Comparison of ENCODE assay signal across 1 cellular context in genomic region chr6:89081423-89082322, GRCh38.
A peak's percentile ranks its signal among the peaks of the same experiment; 100 is the strongest.
TF ChIP-seq lines count a peak whose summit lies in the region.

No MANE protein-coding gene starts in this region.

TF ChIP-seq in HepG2, 621 proteins besides CTCF, POLR2A, EP300 and RAD21 (continued from another document and continues in another):
- TF ChIP-seq ZSCAN21 (CRISPR knock-in tag; IDR thresholded peaks at IDR 0.05; ENCODE audit: borderline replicate concordance), result peak; percentile 68; the same call in 1 of the 2 replicates
- TF ChIP-seq TCF7 (IDR thresholded peaks at IDR 0.05; ENCODE audit: low read depth), result no peak
- TF ChIP-seq ZNF251 (CRISPR knock-in tag; IDR thresholded peaks at IDR 0.05), result no peak
- peak; percentile 18; the same call in 1 of the 2 replicates for TF ChIP-seq ZNF556 (CRISPR knock-in tag; IDR thresholded peaks at IDR 0.05; ENCODE audit: borderline replicate concordance)
- TF ChIP-seq ZNF644 (CRISPR knock-in tag; IDR thresholded peaks at IDR 0.05; ENCODE audit: low read depth), result no peak
- 0 out of 2 replicates have a peak, but pooled peaks have one; percentile 69 for TF ChIP-seq ZNF674 (CRISPR knock-in tag; IDR thresholded peaks at IDR 0.05; ENCODE audit: low read depth)
- no peak for TF ChIP-seq TRAFD1 (CRISPR knock-in tag; IDR thresholded peaks at IDR 0.05; ENCODE audit: borderline replicate concordance)
- TF ChIP-seq ZBTB3 (CRISPR knock-in tag; IDR thresholded peaks at IDR 0.05; ENCODE audit: borderline replicate concordance, low read depth), result peak; percentile 34; the same call in 1 of the 2 replicates
- no peak for TF ChIP-seq ZKSCAN1 (IDR thresholded peaks at IDR 0.05; ENCODE audit: low read length)
- no peak for TF ChIP-seq ZNF432 (CRISPR knock-in tag; IDR thresholded peaks at IDR 0.05; ENCODE audit: borderline replicate concordance)
- TF ChIP-seq HOXA7 (CRISPR knock-in tag; IDR thresholded peaks at IDR 0.05), result no peak
- TF ChIP-seq ZNF280B (CRISPR knock-in tag; IDR thresholded peaks at IDR 0.05; ENCODE audit: borderline replicate concordance), result 0 out of 2 replicates have a peak, but pooled peaks have one; percentile 33
- no peak for TF ChIP-seq CHD2 (IDR thresholded peaks at IDR 0.05; ENCODE audit: low read depth, low read length)
- TF ChIP-seq ZNF720 (CRISPR knock-in tag; IDR thresholded peaks at IDR 0.05), result no peak
- TF ChIP-seq MAF1 (CRISPR knock-in tag; IDR thresholded peaks at IDR 0.05; ENCODE audit: borderline replicate concordance), result peak; percentile 77; the same call in 1 of the 2 replicates
- no peak for TF ChIP-seq PRDM15 (CRISPR knock-in tag; IDR thresholded peaks at IDR 0.05)
- TF ChIP-seq REXO4 (CRISPR knock-in tag; IDR thresholded peaks at IDR 0.05; ENCODE audit: borderline replicate concordance), result peak; percentile 75; the same call in 1 of the 2 replicates
- no peak for TF ChIP-seq ZNF563 (CRISPR knock-in tag; IDR thresholded peaks at IDR 0.05)
- peak; percentile 59; the same call in 1 of the 2 replicates for TF ChIP-seq NFIC (IDR thresholded peaks at IDR 0.05; ENCODE audit: low read length)
- no peak; the same call in 1 of the 2 replicates for TF ChIP-seq MEIS2 (CRISPR knock-in tag; IDR thresholded peaks at IDR 0.05)
- TF ChIP-seq NCOA5 (CRISPR knock-in tag; IDR thresholded peaks at IDR 0.05), result no peak
- no peak for TF ChIP-seq ZNF24 (IDR thresholded peaks at IDR 0.05)
- no peak for TF ChIP-seq ZFAT (CRISPR knock-in tag; conservative IDR thresholded peaks at IDR 0.05)
- TF ChIP-seq ZSCAN22 (CRISPR knock-in tag; IDR thresholded peaks at IDR 0.05), result no peak
- TF ChIP-seq ZNF777 (CRISPR knock-in tag; IDR thresholded peaks at IDR 0.05), result no peak; the same call in 1 of the 2 replicates
- TF ChIP-seq ZNF879 (CRISPR knock-in tag; IDR thresholded peaks at IDR 0.05), result no peak; the same call in 1 of the 2 replicates
- TF ChIP-seq ZMYM3 (CRISPR knock-in tag; IDR thresholded peaks at IDR 0.05), result no peak
- TF ChIP-seq ZSCAN9 (CRISPR knock-in tag; IDR thresholded peaks at IDR 0.05; ENCODE audit: borderline replicate concordance), result 0 out of 2 replicates have a peak, but pooled peaks have one; percentile 74
- peak in 1 of 2 experiments; percentile 69; a peak in 1 of 4 replicates for TF ChIP-seq ATF4 (CRISPR knock-in tag; IDR thresholded peaks at IDR 0.05)
- peak; percentile 63; the same call in 1 of the 2 replicates for TF ChIP-seq ZNF878 (CRISPR knock-in tag; IDR thresholded peaks at IDR 0.05)
- peak; percentile 90 for TF ChIP-seq SALL1 (CRISPR knock-in tag; IDR thresholded peaks at IDR 0.05)
- peak; percentile 60; the same call in 1 of the 2 replicates for TF ChIP-seq ZNF598 (CRISPR knock-in tag; IDR thresholded peaks at IDR 0.05; ENCODE audit: borderline replicate concordance)
- TF ChIP-seq MAX (IDR thresholded peaks at IDR 0.05), result peak; percentile 73
- TF ChIP-seq ZNF547 (CRISPR knock-in tag; IDR thresholded peaks at IDR 0.05), result peak; percentile 82; the same call in 1 of the 2 replicates
- 0 out of 2 replicates have a peak, but pooled peaks have one; percentile 53 for TF ChIP-seq KAT8 (CRISPR knock-in tag; IDR thresholded peaks at IDR 0.05)
- TF ChIP-seq NR3C1 (CRISPR knock-in tag; IDR thresholded peaks at IDR 0.05), result no peak
- peak; percentile 18; the same call in 1 of the 2 replicates for TF ChIP-seq ZBTB7A (CRISPR knock-in tag; IDR thresholded peaks at IDR 0.05)
- peak; percentile 71; the same call in 1 of the 2 replicates for TF ChIP-seq ZMAT3 (CRISPR knock-in tag; conservative IDR thresholded peaks at IDR 0.05)
- TF ChIP-seq PRMT3 (CRISPR knock-in tag; IDR thresholded peaks at IDR 0.05; ENCODE audit: borderline replicate concordance, low read depth), result 0 out of 2 replicates have a peak, but pooled peaks have one; percentile 9
- TF ChIP-seq ZNF383 (CRISPR knock-in tag; IDR thresholded peaks at IDR 0.05; ENCODE audit: borderline replicate concordance), result no peak
- no peak for TF ChIP-seq ZNF761 (CRISPR knock-in tag; conservative IDR thresholded peaks at IDR 0.05)
- TF ChIP-seq GABPA (IDR thresholded peaks at IDR 0.05; ENCODE audit: low read depth, low read length), result no peak
- no peak for TF ChIP-seq GABPA (CRISPR knock-in tag; IDR thresholded peaks at IDR 0.05; ENCODE audit: low read depth)
- TF ChIP-seq ARID3A (IDR thresholded peaks at IDR 0.05; ENCODE audit: low read depth, low read length), result no peak
- TF ChIP-seq BCL6 (CRISPR knock-in tag; IDR thresholded peaks at IDR 0.05), result 0 out of 2 replicates have a peak, but pooled peaks have one; percentile 6
- TF ChIP-seq MIXL1 (CRISPR knock-in tag; IDR thresholded peaks at IDR 0.05), result no peak
- 0 out of 2 replicates have a peak, but pooled peaks have one; percentile 55 for TF ChIP-seq HES4 (CRISPR knock-in tag; IDR thresholded peaks at IDR 0.05; ENCODE audit: borderline replicate concordance)
- TF ChIP-seq RFX1 (IDR thresholded peaks at IDR 0.05), result no peak
- TF ChIP-seq TMF1 (CRISPR knock-in tag; IDR thresholded peaks at IDR 0.05; ENCODE audit: low read depth), result peak; percentile 63; the same call in 1 of the 2 replicates
- no peak for TF ChIP-seq HNRNPUL1 (IDR thresholded peaks at IDR 0.05; ENCODE audit: low read depth, low read length)
- no peak for TF ChIP-seq CEBPZ (IDR thresholded peaks at IDR 0.05; ENCODE audit: low read length)
- TF ChIP-seq MED8 (CRISPR knock-in tag; IDR thresholded peaks at IDR 0.05; ENCODE audit: insufficient replicate concordance), result peak; percentile 93
- TF ChIP-seq ZNF513 (CRISPR knock-in tag; conservative IDR thresholded peaks at IDR 0.05), result no peak
- TF ChIP-seq HINFP (CRISPR knock-in tag; IDR thresholded peaks at IDR 0.05; ENCODE audit: low read depth), result no peak; the same call in 1 of the 2 replicates
